2 cellular contexts compared by ENCODE assay signal in the genomic region with DNA sequence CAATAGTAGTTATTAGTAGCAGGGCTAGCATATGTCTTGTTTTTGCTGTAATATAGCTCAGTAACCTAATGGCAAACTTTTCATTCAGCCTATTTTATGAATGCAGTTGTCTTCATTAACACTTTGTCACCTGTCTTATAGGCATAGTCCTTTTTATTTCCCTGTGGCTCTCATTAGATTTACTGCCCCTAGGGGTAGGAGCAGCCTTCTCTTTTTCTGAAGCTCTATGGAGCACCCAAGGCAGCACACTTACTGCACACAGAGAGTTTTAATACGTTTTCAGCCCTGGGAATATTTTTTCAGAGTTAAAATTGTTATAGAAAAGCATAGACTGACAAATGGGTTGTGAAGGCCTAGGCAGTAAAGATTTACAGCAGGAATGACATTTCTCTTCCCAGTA.
TF ChIP-seq lines count a peak whose summit lies in the region.

No MANE protein-coding gene starts in this region.

TF ChIP-seq in GM23338, 12 proteins besides CTCF, POLR2A, EP300 and RAD21:
- TF ChIP-seq CREB1 (CRISPR knock-in tag; IDR thresholded peaks at IDR 0.05; ENCODE audit: low read depth): no peak
- TF ChIP-seq JUNB (IDR thresholded peaks at IDR 0.05; ENCODE audit: unreplicated experiment): no peak
- TF ChIP-seq EZH2phosphoT487 (IDR thresholded peaks at IDR 0.05; ENCODE audit: unreplicated experiment): no peak
- TF ChIP-seq NANOG (IDR thresholded peaks at IDR 0.05; ENCODE audit: borderline replicate concordance): no peak
- no peak for TF ChIP-seq ZNF114 (CRISPR knock-in tag; IDR thresholded peaks at IDR 0.05)

TF ChIP-seq in neural cell, 6 proteins besides CTCF, POLR2A, EP300 and RAD21 (continued from another document):
- TF ChIP-seq TAF1 (IDR thresholded peaks at IDR 0.05; ENCODE audit: low read depth) (no peak), MXI1 (conservative IDR thresholded peaks at IDR 0.05; ENCODE audit: poor library complexity, severe bottlenecking) (no peak), SMC3 (conservative IDR thresholded peaks at IDR 0.05; ENCODE audit: poor library complexity) (no peak), POLR2AphosphoS5 (IDR thresholded peaks at IDR 0.05) (no peak)
- TF ChIP-seq, protein P1, sequence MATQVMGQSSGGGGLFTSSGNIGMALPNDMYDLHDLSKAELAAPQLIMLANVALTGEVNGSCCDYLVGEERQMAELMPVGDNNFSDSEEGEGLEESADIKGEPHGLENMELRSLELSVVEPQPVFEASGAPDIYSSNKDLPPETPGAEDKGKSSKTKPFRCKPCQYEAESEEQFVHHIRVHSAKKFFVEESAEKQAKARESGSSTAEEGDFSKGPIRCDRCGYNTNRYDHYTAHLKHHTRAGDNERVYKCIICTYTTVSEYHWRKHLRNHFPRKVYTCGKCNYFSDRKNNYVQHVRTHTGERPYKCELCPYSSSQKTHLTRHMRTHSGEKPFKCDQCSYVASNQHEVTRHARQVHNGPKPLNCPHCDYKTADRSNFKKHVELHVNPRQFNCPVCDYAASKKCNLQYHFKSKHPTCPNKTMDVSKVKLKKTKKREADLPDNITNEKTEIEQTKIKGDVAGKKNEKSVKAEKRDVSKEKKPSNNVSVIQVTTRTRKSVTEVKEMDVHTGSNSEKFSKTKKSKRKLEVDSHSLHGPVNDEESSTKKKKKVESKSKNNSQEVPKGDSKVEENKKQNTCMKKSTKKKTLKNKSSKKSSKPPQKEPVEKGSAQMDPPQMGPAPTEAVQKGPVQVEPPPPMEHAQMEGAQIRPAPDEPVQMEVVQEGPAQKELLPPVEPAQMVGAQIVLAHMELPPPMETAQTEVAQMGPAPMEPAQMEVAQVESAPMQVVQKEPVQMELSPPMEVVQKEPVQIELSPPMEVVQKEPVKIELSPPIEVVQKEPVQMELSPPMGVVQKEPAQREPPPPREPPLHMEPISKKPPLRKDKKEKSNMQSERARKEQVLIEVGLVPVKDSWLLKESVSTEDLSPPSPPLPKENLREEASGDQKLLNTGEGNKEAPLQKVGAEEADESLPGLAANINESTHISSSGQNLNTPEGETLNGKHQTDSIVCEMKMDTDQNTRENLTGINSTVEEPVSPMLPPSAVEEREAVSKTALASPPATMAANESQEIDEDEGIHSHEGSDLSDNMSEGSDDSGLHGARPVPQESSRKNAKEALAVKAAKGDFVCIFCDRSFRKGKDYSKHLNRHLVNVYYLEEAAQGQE (IDR thresholded peaks at IDR 0.05; ENCODE audit: borderline replicate concordance): no peak
